Comparison of ENCODE assay signal across 9 cellular contexts in genomic region chr1:41810446-41810845, GRCh38.
A peak's percentile ranks its signal among the peaks of the same experiment; 100 is the strongest.
DNase-seq lines count a peak whose midpoint lies in the region; ATAC-seq, FAIRE-seq and TF ChIP-seq lines count a peak whose summit lies in the region.
"Had no signal": no experiment of that assay in that cellular context is flagged by ENCODE, and none has a peak within 500 bp of the region (broad histone marks: within the 10 kb centered on the region; RNA-seq: fewer than 3 reads in every experiment).

No MANE protein-coding gene starts in this region.

- intact Hi-C loops in kidney (cut with DNase I), result no loop called here

- DNase-seq in H7, result peak; percentile 70
- DNase-seq in RPMI8226, result peak; percentile 68
- DNase-seq in cardiac fibroblast (ENCODE audit: low read depth in 2 of 2), result peak; percentile 61 to 62
- peak; percentile 21 for DNase-seq in retina
- no peak for DNase-seq in GF-D8 (lab: John Stamatoyannopoulos, UW)
- DNase-seq in kidney, result no peak
- DNase-seq in cortex of kidney (lab: John Stamatoyannopoulos, UW), result no peak

- H3K27ac ChIP-seq in kidney (ENCODE audit: low read depth in 2 of 2, low read length in 2 of 2), result no peak overlapping the region
- H3K27ac ChIP-seq: skin epidermis had no signal

- FAIRE-seq in kidney (lab: Jason Lieb, UNC), result no peak

- TF ChIP-seq CTCF in cardiac fibroblast (IDR thresholded peaks at IDR 0.05; ENCODE audit: low read depth, low read length) (no peak), kidney (IDR thresholded peaks at IDR 0.05; ENCODE audit: borderline replicate concordance, extremely low read depth, insufficient read depth) (no peak)

- no peaks in the 10 kb centered on the region for H3K9me3 ChIP-seq in kidney (ENCODE audit: control insufficient read depth in 1 of 2, low read length in 2 of 2)

- H3K36me3 ChIP-seq in H7 (replicated peaks; ENCODE audit: control insufficient read depth, insufficient read depth, low read length), result no peaks in the 10 kb centered on the region
- H3K36me3 ChIP-seq in kidney (ENCODE audit: control insufficient read depth in 1 of 2, insufficient read depth in 2 of 2, low read length in 2 of 2), result no peaks in the 10 kb centered on the region

- ATAC-seq in HG02884 (IDR thresholded peaks at IDR 0.05; ENCODE audit: unreplicated experiment), result no peak

- H3K4me3 ChIP-seq in H7 (ENCODE audit: insufficient read depth, low read depth, low read length) (no peak overlapping the region), cardiac fibroblast (replicated peaks in 1 of 2; ENCODE audit: low read depth in 2 of 2, low read length in 2 of 2) (no peak overlapping the region), kidney (ENCODE audit: low read length in 2 of 2) (no peak overlapping the region)
- H3K4me3 ChIP-seq: skin epidermis had no signal

- no peak overlapping the region for H3K9ac ChIP-seq in kidney (ENCODE audit: low read length in 2 of 2)

- H3K4me1 ChIP-seq in kidney (ENCODE audit: control insufficient read depth in 1 of 2, insufficient read depth in 1 of 2, low read depth in 1 of 2, low read length in 2 of 2), result no peaks in the 10 kb centered on the region

- H3K27me3 ChIP-seq in H7 (ENCODE audit: control insufficient read depth, insufficient read depth, low read length), result no peaks in the 10 kb centered on the region

Comparison
In these comparisons a context has a peak if more than half of its experiments do, and no peak if none do; other contexts are left out.
1. DNase-seq: peak in H7 (single experiment), RPMI8226 (single experiment), cardiac fibroblast (2 of 2) and retina (single experiment); none in GF-D8 (single experiment), kidney (single experiment) and cortex of kidney (single experiment).